ENCODE assay signal across 1 cellular context in the genomic region with DNA sequence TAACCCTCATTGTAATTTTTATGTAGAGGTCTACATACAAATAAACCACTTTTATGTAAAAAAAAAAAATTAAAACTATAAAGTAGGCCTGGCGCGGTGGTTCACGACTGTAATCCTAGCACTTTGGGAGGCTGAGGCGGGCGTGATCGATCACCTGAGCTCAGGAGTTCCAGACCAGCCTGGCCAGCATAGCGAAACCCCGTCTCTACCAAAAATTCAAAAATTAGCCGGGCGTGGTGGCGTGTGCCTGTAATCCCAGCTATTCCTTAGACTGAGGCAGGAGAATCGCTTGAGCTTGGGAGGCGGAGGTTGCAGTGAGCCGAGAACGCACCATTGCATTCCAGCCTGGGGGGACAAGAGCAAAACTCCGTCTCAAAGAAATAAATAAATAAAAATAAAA.
TF ChIP-seq lines count a peak whose summit lies in the region.

No MANE protein-coding gene starts in this region.

TF ChIP-seq in HepG2, 621 proteins besides CTCF, POLR2A, EP300 and RAD21:
- TF ChIP-seq PHF5A (CRISPR knock-in tag; IDR thresholded peaks at IDR 0.05; ENCODE audit: low read depth, unreplicated experiment) (no peak), ZBTB38 (CRISPR knock-in tag; IDR thresholded peaks at IDR 0.05) (peak; percentile 44; the same call in 1 of the 2 replicates), PRPF4 (IDR thresholded peaks at IDR 0.05; ENCODE audit: low read depth, low read length, poor library complexity, severe bottlenecking) (peak; percentile 64)
- TF ChIP-seq, protein P1, sequence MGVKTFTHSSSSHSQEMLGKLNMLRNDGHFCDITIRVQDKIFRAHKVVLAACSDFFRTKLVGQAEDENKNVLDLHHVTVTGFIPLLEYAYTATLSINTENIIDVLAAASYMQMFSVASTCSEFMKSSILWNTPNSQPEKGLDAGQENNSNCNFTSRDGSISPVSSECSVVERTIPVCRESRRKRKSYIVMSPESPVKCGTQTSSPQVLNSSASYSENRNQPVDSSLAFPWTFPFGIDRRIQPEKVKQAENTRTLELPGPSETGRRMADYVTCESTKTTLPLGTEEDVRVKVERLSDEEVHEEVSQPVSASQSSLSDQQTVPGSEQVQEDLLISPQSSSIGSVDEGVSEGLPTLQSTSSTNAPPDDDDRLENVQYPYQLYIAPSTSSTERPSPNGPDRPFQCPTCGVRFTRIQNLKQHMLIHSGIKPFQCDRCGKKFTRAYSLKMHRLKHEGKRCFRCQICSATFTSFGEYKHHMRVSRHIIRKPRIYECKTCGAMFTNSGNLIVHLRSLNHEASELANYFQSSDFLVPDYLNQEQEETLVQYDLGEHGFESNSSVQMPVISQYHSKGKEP (CRISPR knock-in tag; IDR thresholded peaks at IDR 0.05), result no peak
